1 cellular context compared by ENCODE assay signal in genomic region chr5:142024771-142025304, GRCh38.
A peak's percentile ranks its signal among the peaks of the same experiment; 100 is the strongest.
TF ChIP-seq lines count a peak whose summit lies in the region.

No MANE protein-coding gene starts in this region.

TF ChIP-seq in HEK293, 187 proteins besides CTCF, POLR2A, EP300 and RAD21 (continued from another document and continues in another):
- no peak for TF ChIP-seq ZBTB7A (tag by site-specific recombination; IDR thresholded peaks at IDR 0.05; ENCODE audit: low read depth)
- no peak for TF ChIP-seq ZNF433 (tag by site-specific recombination; IDR thresholded peaks at IDR 0.05; ENCODE audit: low read depth)
- no peak for TF ChIP-seq ZNF266 (tag by site-specific recombination; IDR thresholded peaks at IDR 0.05; ENCODE audit: low read depth)
- no peak for TF ChIP-seq ZNF510 (tag by site-specific recombination; IDR thresholded peaks at IDR 0.05; ENCODE audit: insufficient replicate concordance)
- no peak for TF ChIP-seq PRDM2 (tag by site-specific recombination; IDR thresholded peaks at IDR 0.05; ENCODE audit: borderline replicate concordance)
- 0 out of 2 replicates have a peak, but pooled peaks have one; percentile 44 for TF ChIP-seq ZNF692 (tag by site-specific recombination; IDR thresholded peaks at IDR 0.05)
- peak; percentile 70 for TF ChIP-seq ZNF10 (tag by site-specific recombination; IDR thresholded peaks at IDR 0.05)
- peak; percentile 88 for TF ChIP-seq TRIM28 (IDR thresholded peaks at IDR 0.05; ENCODE audit: borderline replicate concordance, low read length)
- peak; percentile 91 for TF ChIP-seq PRDM1 (tag by site-specific recombination; IDR thresholded peaks at IDR 0.05)
- no peak for TF ChIP-seq ZNF664 (tag by site-specific recombination; IDR thresholded peaks at IDR 0.05)
- TF ChIP-seq ZNF157 (tag by site-specific recombination; IDR thresholded peaks at IDR 0.05), result no peak
- no peak for TF ChIP-seq ZNF707 (tag by site-specific recombination; IDR thresholded peaks at IDR 0.05)
- 0 out of 2 replicates have a peak, but pooled peaks have one; percentile 10 for TF ChIP-seq ZNF341 (tag by site-specific recombination; IDR thresholded peaks at IDR 0.05; ENCODE audit: low read depth)
- TF ChIP-seq ZNF610 (tag by site-specific recombination; IDR thresholded peaks at IDR 0.05; ENCODE audit: borderline replicate concordance), result 0 out of 2 replicates have a peak, but pooled peaks have one; percentile 40
- TF ChIP-seq ZNF223 (tag by site-specific recombination; IDR thresholded peaks at IDR 0.05), result no peak
- peak; percentile 88 for TF ChIP-seq ZBTB6 (tag by site-specific recombination; IDR thresholded peaks at IDR 0.05)
- TF ChIP-seq KLF10 (tag by site-specific recombination; IDR thresholded peaks at IDR 0.05), result 0 out of 2 replicates have a peak, but pooled peaks have one; percentile 37
- peak; percentile 93 for TF ChIP-seq SP2 (tag by site-specific recombination; IDR thresholded peaks at IDR 0.05)
- TF ChIP-seq ZFP69B (tag by site-specific recombination; IDR thresholded peaks at IDR 0.05), result no peak
- TF ChIP-seq ZNF2 (tag by site-specific recombination; IDR thresholded peaks at IDR 0.05), result peak; percentile 62; the same call in 1 of the 2 replicates
- TF ChIP-seq KLF17 (tag by site-specific recombination; IDR thresholded peaks at IDR 0.05), result no peak
- TF ChIP-seq REST (tag by site-specific recombination; IDR thresholded peaks at IDR 0.05), result no peak
- TF ChIP-seq ZEB2 (tag by site-specific recombination; IDR thresholded peaks at IDR 0.05), result peak; percentile 81
- peak; percentile 65; the same call in 1 of the 2 replicates for TF ChIP-seq ZNF660 (tag by site-specific recombination; IDR thresholded peaks at IDR 0.05)
- peak; percentile 66; the same call in 1 of the 2 replicates for TF ChIP-seq ZBTB48 (tag by site-specific recombination; IDR thresholded peaks at IDR 0.05)
- TF ChIP-seq ZSCAN5A (tag by site-specific recombination; IDR thresholded peaks at IDR 0.05), result no peak
- TF ChIP-seq OVOL3 (tag by site-specific recombination; IDR thresholded peaks at IDR 0.05), result no peak
- no peak for TF ChIP-seq ZNF670 (tag by site-specific recombination; IDR thresholded peaks at IDR 0.05; ENCODE audit: low read depth)
- no peak for TF ChIP-seq ZBTB10 (tag by site-specific recombination; IDR thresholded peaks at IDR 0.05)
- TF ChIP-seq ZNF530 (tag by site-specific recombination; IDR thresholded peaks at IDR 0.05; ENCODE audit: low read depth), result no peak
- no peak for TF ChIP-seq ZNF146 (tag by site-specific recombination; IDR thresholded peaks at IDR 0.05)
- no peak for TF ChIP-seq KLF8 (tag by site-specific recombination; IDR thresholded peaks at IDR 0.05)
- TF ChIP-seq ZNF623 (tag by site-specific recombination; IDR thresholded peaks at IDR 0.05), result no peak
- TF ChIP-seq ZNF302 (tag by site-specific recombination; IDR thresholded peaks at IDR 0.05; ENCODE audit: low read depth), result no peak
- TF ChIP-seq ZBTB1 (tag by site-specific recombination; IDR thresholded peaks at IDR 0.05), result no peak
- peak; percentile 53; the same call in 1 of the 2 replicates for TF ChIP-seq ZNF843 (tag by site-specific recombination; IDR thresholded peaks at IDR 0.05)
- TF ChIP-seq ZNF350 (tag by site-specific recombination; IDR thresholded peaks at IDR 0.05), result no peak
- peak; percentile 53; the same call in 1 of the 2 replicates for TF ChIP-seq ZBTB20 (tag by site-specific recombination; IDR thresholded peaks at IDR 0.05)
- TF ChIP-seq ZFP41 (tag by site-specific recombination; IDR thresholded peaks at IDR 0.05; ENCODE audit: borderline replicate concordance), result no peak
- TF ChIP-seq ZBTB11 (tag by site-specific recombination; conservative IDR thresholded peaks at IDR 0.05; ENCODE audit: low read depth), result peak; percentile 91
- TF ChIP-seq ZNF354C (tag by site-specific recombination; IDR thresholded peaks at IDR 0.05; ENCODE audit: borderline replicate concordance, low read depth), result no peak
